In genomic region chr3:18649666-18650363, GRCh38 we compare ENCODE assay signal across 10 cellular contexts.
DNase-seq lines count a peak whose midpoint lies in the region; ATAC-seq and TF ChIP-seq lines count a peak whose summit lies in the region.
"Had no signal": no experiment of that assay in that cellular context is flagged by ENCODE, and none has a peak within 500 bp of the region (broad histone marks: within the 10 kb centered on the region; RNA-seq: fewer than 3 reads in every experiment).

No MANE protein-coding gene starts in this region.

- DNase-seq in mammary epithelial cell (no peak), NOMO-1 treated with dmso at 0.1 percent for 144 hours (lab: John Stamatoyannopoulos, UW; ENCODE audit: unreplicated experiment) (no peak), SKM-1 (lab: John Stamatoyannopoulos, UW; ENCODE audit: unreplicated experiment) (no peak), EL (no peak)
- DNase-seq: COR-L47 had no signal

- H3K27ac ChIP-seq in mammary epithelial cell (ENCODE audit: insufficient read depth, low read depth, low read length) = no peak overlapping the region

- in situ Hi-C loops in mammary epithelial cell (cut with MboI; ENCODE audit: low sequenced_read_pairs in 2 of 2) = no loop called here

- no peaks in the 10 kb centered on the region for H3K79me2 ChIP-seq in mammary epithelial cell (ENCODE audit: insufficient read depth, low read length)

- no peaks in the 10 kb centered on the region for H3K36me3 ChIP-seq in mammary epithelial cell (ENCODE audit: insufficient read depth, low read length)

- CTCF ChIA-PET in mammary epithelial cell (lab: Charles Lee; ENCODE audit: low non-redundant PET) = no interaction called here

- H2AFZ ChIP-seq in mammary epithelial cell (ENCODE audit: low read depth, low read length) = no peak overlapping the region

- H3K4me1 Mint-ChIP-seq in activated naive CD8-positive, alpha-beta T cell (ENCODE audit: low read depth) = peaks cover 37% of the 10 kb centered on the region

- H3K4me3 ChIP-seq in mammary epithelial cell (replicated peaks in 1 of 3; ENCODE audit: insufficient read depth in 1 of 3, low read depth in 2 of 3, low read length in 3 of 3) = no peak overlapping the region

- intact Hi-C loops in mammary epithelial cell (cut with micrococcal nuclease) = no loop called here

- H3K36me3 Mint-ChIP-seq in activated naive CD8-positive, alpha-beta T cell = peaks cover 4% of the 10 kb centered on the region

- H3K27me3 ChIP-seq in mammary epithelial cell (ENCODE audit: insufficient read depth, low read length) = no peaks in the 10 kb centered on the region

- BruUV-seq in mammary epithelial cell (replicated peaks; lab: Mats Ljungman, UMichigan) = no TSS peak

- H3K4me2 ChIP-seq in mammary epithelial cell (ENCODE audit: insufficient read depth, low read depth, low read length) = no peak overlapping the region

- H3K9ac ChIP-seq in mammary epithelial cell (ENCODE audit: insufficient read depth, low read length) = no peak overlapping the region

- no peaks in the 10 kb centered on the region for H3K4me1 ChIP-seq in mammary epithelial cell (ENCODE audit: insufficient read depth, low read length)

- no peaks in the 10 kb centered on the region for H3K27me3 Mint-ChIP-seq in activated naive CD8-positive, alpha-beta T cell

- H4K20me1 ChIP-seq in mammary epithelial cell (ENCODE audit: insufficient read depth, low read length) = no peaks in the 10 kb centered on the region

- H3K9me3 Mint-ChIP-seq in activated naive CD8-positive, alpha-beta T cell (ENCODE audit: low read depth) = no peaks in the 10 kb centered on the region

- peak; percentile 83 for ATAC-seq in GM18498 (IDR thresholded peaks at IDR 0.05; ENCODE audit: unreplicated experiment)
- ATAC-seq in GM21447 (IDR thresholded peaks at IDR 0.05; ENCODE audit: unreplicated experiment) = peak; percentile 87
- peak; percentile 88 for ATAC-seq in HG03354 (IDR thresholded peaks at IDR 0.05; ENCODE audit: poor library complexity, severe bottlenecking, unreplicated experiment)
- ATAC-seq: Panc1 had no signal

- no peak for TF ChIP-seq CTCF in mammary epithelial cell (conservative IDR thresholded peaks at IDR 0.05 in 1 of 2, IDR thresholded peaks at IDR 0.05 in 1 of 2; ENCODE audit: extremely low read depth in 1 of 2, insufficient read depth in 1 of 2, low read depth in 1 of 2, low read length in 2 of 2)

- peak overlapping the region; percentile 86 for H3K27ac Mint-ChIP-seq in activated naive CD8-positive, alpha-beta T cell

- dilution Hi-C loops in mammary epithelial cell (cut with HindIII; ENCODE audit: low sequenced_read_pairs) = no loop called here

- H3K4me3 Mint-ChIP-seq in activated naive CD8-positive, alpha-beta T cell = peak overlapping the region; percentile 27

- 17% methylated on average over 3 of the region's 4 CpGs for WGBS in mammary epithelial cell (ENCODE audit: low coverage, missing lambda C conversion rate)

- H3K9me3 ChIP-seq in mammary epithelial cell (replicated peaks; ENCODE audit: insufficient read depth, low read length) = no peaks in the 10 kb centered on the region
